8 cellular contexts compared by ENCODE assay signal in the genomic region with DNA sequence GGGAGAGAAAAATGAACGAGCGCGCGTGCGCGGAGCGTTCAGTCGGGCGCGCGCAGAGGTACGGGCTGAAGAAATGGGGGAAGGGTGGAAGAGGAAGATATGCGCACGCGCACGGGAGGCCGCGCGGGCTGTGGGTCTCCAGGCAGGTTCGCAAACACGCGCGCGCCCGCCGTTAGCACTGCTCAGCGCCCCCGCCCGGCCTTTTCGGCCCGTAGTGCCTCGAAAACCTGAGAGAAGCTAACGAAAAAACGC. TPM values are rescaled to one million over a fixed set of nuclear protein-coding genes. Genes with fewer than 3 reads are reported as not detected.
DNase-seq lines count a peak whose midpoint lies in the region; ATAC-seq and TF ChIP-seq lines count a peak whose summit lies in the region.

No MANE protein-coding gene starts in this region.

- peak; percentile 63 for ATAC-seq in GM23338
- ATAC-seq in stimulated activated naive CD8-positive, alpha-beta T cell treated with anti-CD3 and anti-CD28 coated beads, Interleukin-15, Interleukin-2, amounts not matched to agents 100 U/mL and 50 U/mL, for 24 hours: peak; percentile 52

- no peaks in the 10 kb centered on the region for H3K36me3 ChIP-seq in GM23338 (ENCODE audit: insufficient read depth)

- POLR2A ChIA-PET in RWPE1 (lab: Yijun Ruan, JAX; ENCODE audit: low non-redundant PET): interaction anchor here (0.5 kb wide), 1 partner anchor 247 kb away, joined by 6 read pairs; no protein-coding TSS in a partner anchor

- TF ChIP-seq CTCF in GM23338 (conservative IDR thresholded peaks at IDR 0.05; ENCODE audit: low read depth in 2 of 2) (no peak), RWPE1 (conservative IDR thresholded peaks at IDR 0.05; ENCODE audit: low read depth) (no peak), nephron progenitor cell (IDR thresholded peaks at IDR 0.05) (no peak)

- H3K36me3 Mint-ChIP-seq in GM23338 (ENCODE audit: low read depth): peaks cover 11% of the 10 kb centered on the region; the same call in 2 of the 3 replicates
- peaks cover 14% of the 10 kb centered on the region for H3K36me3 Mint-ChIP-seq in nephron progenitor cell (ENCODE audit: low read depth)

- H3K4me3 Mint-ChIP-seq in GM23338 (peak overlapping the region; percentile 97), nephron progenitor cell (peak overlapping the region; percentile 99)

- DNase-seq in DMS153 treated with DMSO at 0.1 percent for 48 hours (lab: John Stamatoyannopoulos, UW; ENCODE audit: unreplicated experiment) (peak; percentile 87), GM23338 (ENCODE audit: low spot score) (peak; percentile 95), LoVo (ENCODE audit: low spot score) (peak; percentile 91), RWPE1 (ENCODE audit: low spot score) (peak; percentile 79), fibroblast of the conjunctiva (ENCODE audit: low read depth) (peak; percentile 83), nephron progenitor cell (peak; percentile 92)
- DNase-seq in activated effector memory CD4-positive, alpha-beta T cell treated with anti-CD3 and anti-CD28 coated beads, Interleukin-2, amount 50 U/mL, for 16 hours: peak; percentile 97
- peak; percentile 94 for DNase-seq in stimulated activated naive CD8-positive, alpha-beta T cell treated with anti-CD3 and anti-CD28 coated beads, Interleukin-15, Interleukin-2, amounts not matched to agents 100 U/mL and 50 U/mL, for 24 hours

- peaks cover 31% of the 10 kb centered on the region for H3K4me1 ChIP-seq in GM23338 (ENCODE audit: insufficient read depth)

- no peak overlapping the region for H2AFZ ChIP-seq in GM23338

- H3F3A ChIP-seq in GM23338 (replicated peaks; ENCODE audit: low read depth): peaks cover 4% of the 10 kb centered on the region; the same call in 1 of the 2 replicates

- CTCF ChIA-PET in RWPE1 (lab: Yijun Ruan, JAX): interaction anchor here (0.6 to 1.6 kb wide), 3 partner anchors 28 to 157 kb away, joined by 3 to 6 read pairs (median 3); no protein-coding TSS in a partner anchor

- H4K20me1 ChIP-seq in GM23338 (replicated peaks; ENCODE audit: insufficient read depth): peaks cover 43% of the 10 kb centered on the region

- no peaks in the 10 kb centered on the region for H3K9me2 ChIP-seq in GM23338 (ENCODE audit: insufficient read depth)

- peak overlapping the region; percentile 82 for H3K4me3 ChIP-seq in GM23338

- no peaks in the 10 kb centered on the region for H3K27me3 ChIP-seq in GM23338 (ENCODE audit: insufficient read depth)

- H3K27ac Mint-ChIP-seq in GM23338 (peak overlapping the region; percentile 100), nephron progenitor cell (peak overlapping the region; percentile 100)

- H3K9me3 Mint-ChIP-seq in GM23338 (peaks cover 2% of the 10 kb centered on the region; the same call in 2 of the 3 replicates), nephron progenitor cell (no peaks in the 10 kb centered on the region)

- H3K27ac ChIP-seq in GM23338 (ENCODE audit: low read depth): peak overlapping the region; percentile 100
- peak overlapping the region; percentile 97 for H3K27ac ChIP-seq in RWPE1

- peak overlapping the region; percentile 87 for H3K4me2 ChIP-seq in GM23338

- H3K27me3 Mint-ChIP-seq in GM23338 (ENCODE audit: insufficient read depth, low read depth, poor library complexity) (peaks cover 18% of the 10 kb centered on the region), nephron progenitor cell (ENCODE audit: low read depth, poor library complexity) (peaks cover 6% of the 10 kb centered on the region)

- peaks cover 42% of the 10 kb centered on the region for H3K4me1 Mint-ChIP-seq in GM23338
- H3K4me1 Mint-ChIP-seq in nephron progenitor cell: peaks cover 51% of the 10 kb centered on the region

- H3K79me2 ChIP-seq in GM23338 (replicated peaks; ENCODE audit: insufficient read depth): peaks cover 53% of the 10 kb centered on the region

TF ChIP-seq in GM23338, 12 proteins besides CTCF, POLR2A, EP300 and RAD21 (continues in another document):
- TF ChIP-seq ZNF114 (CRISPR knock-in tag; IDR thresholded peaks at IDR 0.05): no peak
- no peak for TF ChIP-seq ZNF331 (CRISPR knock-in tag; IDR thresholded peaks at IDR 0.05; ENCODE audit: low read depth)
- no peak for TF ChIP-seq JUNB (IDR thresholded peaks at IDR 0.05; ENCODE audit: unreplicated experiment)
- TF ChIP-seq EZH2phosphoT487 (IDR thresholded peaks at IDR 0.05; ENCODE audit: unreplicated experiment): no peak
- no peak for TF ChIP-seq NANOG (IDR thresholded peaks at IDR 0.05; ENCODE audit: borderline replicate concordance)
- TF ChIP-seq, protein P1, sequence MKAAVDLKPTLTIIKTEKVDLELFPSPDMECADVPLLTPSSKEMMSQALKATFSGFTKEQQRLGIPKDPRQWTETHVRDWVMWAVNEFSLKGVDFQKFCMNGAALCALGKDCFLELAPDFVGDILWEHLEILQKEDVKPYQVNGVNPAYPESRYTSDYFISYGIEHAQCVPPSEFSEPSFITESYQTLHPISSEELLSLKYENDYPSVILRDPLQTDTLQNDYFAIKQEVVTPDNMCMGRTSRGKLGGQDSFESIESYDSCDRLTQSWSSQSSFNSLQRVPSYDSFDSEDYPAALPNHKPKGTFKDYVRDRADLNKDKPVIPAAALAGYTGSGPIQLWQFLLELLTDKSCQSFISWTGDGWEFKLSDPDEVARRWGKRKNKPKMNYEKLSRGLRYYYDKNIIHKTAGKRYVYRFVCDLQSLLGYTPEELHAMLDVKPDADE (IDR thresholded peaks at IDR 0.05): no peak
- no peak for TF ChIP-seq POLR2AphosphoS5 (IDR thresholded peaks at IDR 0.05; ENCODE audit: low read depth)
- TF ChIP-seq, protein P2, sequence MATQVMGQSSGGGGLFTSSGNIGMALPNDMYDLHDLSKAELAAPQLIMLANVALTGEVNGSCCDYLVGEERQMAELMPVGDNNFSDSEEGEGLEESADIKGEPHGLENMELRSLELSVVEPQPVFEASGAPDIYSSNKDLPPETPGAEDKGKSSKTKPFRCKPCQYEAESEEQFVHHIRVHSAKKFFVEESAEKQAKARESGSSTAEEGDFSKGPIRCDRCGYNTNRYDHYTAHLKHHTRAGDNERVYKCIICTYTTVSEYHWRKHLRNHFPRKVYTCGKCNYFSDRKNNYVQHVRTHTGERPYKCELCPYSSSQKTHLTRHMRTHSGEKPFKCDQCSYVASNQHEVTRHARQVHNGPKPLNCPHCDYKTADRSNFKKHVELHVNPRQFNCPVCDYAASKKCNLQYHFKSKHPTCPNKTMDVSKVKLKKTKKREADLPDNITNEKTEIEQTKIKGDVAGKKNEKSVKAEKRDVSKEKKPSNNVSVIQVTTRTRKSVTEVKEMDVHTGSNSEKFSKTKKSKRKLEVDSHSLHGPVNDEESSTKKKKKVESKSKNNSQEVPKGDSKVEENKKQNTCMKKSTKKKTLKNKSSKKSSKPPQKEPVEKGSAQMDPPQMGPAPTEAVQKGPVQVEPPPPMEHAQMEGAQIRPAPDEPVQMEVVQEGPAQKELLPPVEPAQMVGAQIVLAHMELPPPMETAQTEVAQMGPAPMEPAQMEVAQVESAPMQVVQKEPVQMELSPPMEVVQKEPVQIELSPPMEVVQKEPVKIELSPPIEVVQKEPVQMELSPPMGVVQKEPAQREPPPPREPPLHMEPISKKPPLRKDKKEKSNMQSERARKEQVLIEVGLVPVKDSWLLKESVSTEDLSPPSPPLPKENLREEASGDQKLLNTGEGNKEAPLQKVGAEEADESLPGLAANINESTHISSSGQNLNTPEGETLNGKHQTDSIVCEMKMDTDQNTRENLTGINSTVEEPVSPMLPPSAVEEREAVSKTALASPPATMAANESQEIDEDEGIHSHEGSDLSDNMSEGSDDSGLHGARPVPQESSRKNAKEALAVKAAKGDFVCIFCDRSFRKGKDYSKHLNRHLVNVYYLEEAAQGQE (IDR thresholded peaks at IDR 0.05; ENCODE audit: unreplicated experiment): no peak
- TF ChIP-seq STAT1 (IDR thresholded peaks at IDR 0.05; ENCODE audit: unreplicated experiment): no peak

RNA-seq across cellular contexts. Expression of a gene that starts 0.4 kb away (rescaled TPM):
- 133 and 141 TPM in 2 replicates for total RNA-seq in GM23338 (2014; rRNA removed; shearing (Covaris generic))
- 109 and 151 TPM in 2 replicates for polyA plus RNA-seq in GM23338 (2016; fragmentation: Nextera tagmentation; extraction: Ambion mirVana)

RNA-seq across cellular contexts. Expression of a gene that starts 39.1 kb away (rescaled TPM):
- 6.1 and 7.4 TPM in 2 replicates for total RNA-seq in GM23338 (2014; rRNA removed; shearing (Covaris generic))
- polyA plus RNA-seq in GM23338 (2016; fragmentation: Nextera tagmentation; extraction: Ambion mirVana): 10.3 and 13.5 TPM in 2 replicates

Comparison
In these comparisons a context has a peak if more than half of its experiments do, and no peak if none do; other contexts are left out.
1. Peak in every context shown above with its lines: DNase-seq, ATAC-seq, H3K4me3 ChIP-seq and H3K27ac ChIP-seq.